20 cellular contexts compared by ENCODE assay signal in the genomic region with DNA sequence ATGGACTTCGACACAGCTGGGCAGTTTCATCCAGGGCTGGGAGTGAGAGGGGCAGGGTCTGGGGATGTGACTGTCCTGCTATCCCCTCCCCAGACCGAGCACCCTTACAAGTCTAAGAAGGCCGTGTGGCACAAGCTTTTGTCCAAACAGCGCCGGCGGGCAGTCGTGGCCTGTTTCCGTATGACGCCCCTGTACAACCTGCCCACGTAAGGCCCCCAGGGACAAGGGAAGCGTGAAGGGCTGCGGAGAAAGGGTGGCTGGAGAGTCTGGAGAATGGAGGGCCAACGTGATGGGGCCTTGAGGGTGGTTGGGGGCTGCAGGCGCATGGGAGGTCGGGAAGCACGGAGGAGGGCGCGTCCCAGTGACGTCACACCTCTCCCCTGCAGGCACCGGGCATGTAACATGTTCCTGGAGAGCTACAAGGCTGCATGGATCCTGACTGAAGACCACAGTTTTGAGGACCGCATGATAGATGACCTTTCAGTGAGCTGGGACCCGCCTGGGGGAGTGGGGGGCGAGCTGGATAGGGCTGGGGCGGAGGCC.
DNase-seq lines count a peak whose midpoint lies in the region; ATAC-seq, FAIRE-seq and TF ChIP-seq lines count a peak whose summit lies in the region.
"Had no signal": no experiment of that assay in that cellular context is flagged by ENCODE, and none has a peak within 500 bp of the region (broad histone marks: within the 10 kb centered on the region; RNA-seq: fewer than 3 reads in every experiment).

No MANE protein-coding gene starts in this region.

- TF ChIP-seq RAD21 in A549 (conservative IDR thresholded peaks at IDR 0.05 in 1 of 2, IDR thresholded peaks at IDR 0.05 in 1 of 2) = no peak

- POLR2A ChIA-PET in A549 (lab: Yijun Ruan, JAX) = interaction anchor here (0.8 to 1.5 kb wide), 4 partner anchors 15 to 403 kb away, joined by 3 read pairs; a partner anchor contains a TSS
- POLR2A ChIA-PET in PC-9 (lab: Charles Lee; ENCODE audit: unreplicated experiment) = no interaction called here

- TF ChIP-seq CTCF in A549 (IDR thresholded peaks at IDR 0.05) (peak; percentile 11; the same call in 1 of the 3 replicates), PC-9 (conservative IDR thresholded peaks at IDR 0.05) (no peak), endothelial cell (IDR thresholded peaks at IDR 0.05; ENCODE audit: unreplicated experiment) (no peak)

- H3K9me3 Mint-ChIP-seq in endothelial cell (ENCODE audit: unreplicated experiment) = no peaks in the 10 kb centered on the region
- H3K9me3 Mint-ChIP-seq: stimulated activated naive CD8-positive, alpha-beta T cell treated with anti-CD3 and anti-CD28 coated beads, Interleukin-15, Interleukin-2, amounts not matched to agents 100 ng/mL and 50 ng/mL, for 24 hours had no signal

- no peaks in the 10 kb centered on the region for H3K79me2 ChIP-seq in PC-9 (ENCODE audit: low read depth)

- CTCF ChIA-PET in A549 (lab: Yijun Ruan, JAX) (interaction anchor here (0.6 to 9.3 kb wide), 8 partner anchors 13 to 417 kb away, joined by 3 to 145 read pairs (median 5); a partner anchor contains a TSS), PC-9 (lab: Charles Lee) (no interaction called here)

- DNase-seq in DMS153 treated with DMSO at 0.1 percent for 48 hours (lab: John Stamatoyannopoulos, UW; ENCODE audit: unreplicated experiment) (peak; percentile 78), DMS153 (lab: John Stamatoyannopoulos, UW) (no peak), A549 (ENCODE audit: low read depth in 1 of 2, low spot score in 1 of 2) (peak in 1 of 2 experiments; percentile 54), PC-9 (no peak), endothelial cell (ENCODE audit: low spot score) (no peak), KG1 (lab: John Stamatoyannopoulos, UW) (no peak), NCI-H1694 treated with DMSO at 0.1 percent for 48 hours (lab: John Stamatoyannopoulos, UW) (no peak)
- DNase-seq: activated CD4-positive, alpha-beta T cell treated with anti-CD3 and anti-CD28 coated beads, Interleukin-2, amount 50 U/mL, for 1 hour; activated gamma-delta T cell treated with Interleukin-2 at 50 U/mL for 16 hours; central memory CD4-positive, alpha-beta T cell; kidney glomerular epithelial cell; NCI-H1694; NCI-H2227 treated with DMSO at 0.1 percent for 48 hours; occipital lobe had no signal

- H3K4me3 ChIP-seq in A549 (0 out of 3 replicates have a peak overlapping the region, but pooled peaks have one; percentile 6), PC-9 (peak overlapping the region; percentile 39; the same call in 1 of the 2 replicates)
- H3K4me3 ChIP-seq: GM23338, tibial nerve had no signal

- H3K27ac ChIP-seq in A549 = peak overlapping the region; percentile 0 to 15; a peak in 2 of 6 replicates
- no peak overlapping the region for H3K27ac ChIP-seq in PC-9
- H3K27ac ChIP-seq: tibial nerve had no signal

- no peaks in the 10 kb centered on the region for H3K9me2 ChIP-seq in PC-9 (ENCODE audit: insufficient read depth)

- peaks cover 5% of the 10 kb centered on the region; the same call in 2 of the 3 replicates for H3K4me1 ChIP-seq in A549
- no peaks in the 10 kb centered on the region for H3K4me1 ChIP-seq in PC-9 (replicated peaks; ENCODE audit: insufficient read depth)

- TF ChIP-seq EP300 in A549 (IDR thresholded peaks at IDR 0.05) = no peak

- H3K27ac Mint-ChIP-seq in endothelial cell (ENCODE audit: unreplicated experiment) = peak overlapping the region; percentile 45
- H3K27ac Mint-ChIP-seq: GM23338; stimulated activated naive CD8-positive, alpha-beta T cell treated with anti-CD3 and anti-CD28 coated beads, Interleukin-15, Interleukin-2, amounts not matched to agents 100 ng/mL and 50 ng/mL, for 24 hours had no signal

- FAIRE-seq in A549 (lab: Jason Lieb, UNC) = no peak
- FAIRE-seq: endothelial cell of umbilical vein, RCC 7860 had no signal

- no peaks in the 10 kb centered on the region for H4K20me1 ChIP-seq in PC-9 (ENCODE audit: insufficient read depth)

- 43% methylated on average over 24 of the region's 24 CpGs for WGBS in A549 (ENCODE audit: missing lambda C conversion rate)

- no peak for TF ChIP-seq POLR2A in A549 (IDR thresholded peaks at IDR 0.05; ENCODE audit: low read length)

- peak overlapping the region; percentile 66 for H2AFZ ChIP-seq in PC-9
- H2AFZ ChIP-seq: GM23338 had no signal

- intact Hi-C loops in PC-9 (cut with micrococcal nuclease; ENCODE audit: unreplicated experiment) = no loop called here

- H3F3A ChIP-seq in PC-9 (ENCODE audit: insufficient read depth, low read depth) = no peaks in the 10 kb centered on the region

- peak; percentile 52 to 77 for ATAC-seq in A549
- ATAC-seq in HG02840 (IDR thresholded peaks at IDR 0.05; ENCODE audit: low FRiP score, unreplicated experiment) = no peak

- H3K4me1 Mint-ChIP-seq in endothelial cell (ENCODE audit: unreplicated experiment) = peaks cover 3% of the 10 kb centered on the region
- H3K4me1 Mint-ChIP-seq: GM23338 had no signal

- H3K36me3 Mint-ChIP-seq in endothelial cell (ENCODE audit: low read depth, unreplicated experiment) = no peaks in the 10 kb centered on the region

- no peaks in the 10 kb centered on the region for H3K36me3 ChIP-seq in PC-9 (ENCODE audit: low read depth)

- H3K4me2 ChIP-seq in A549 (peak overlapping the region; percentile 63), PC-9 (peak overlapping the region; percentile 57)
- H3K4me2 ChIP-seq: GM23338 had no signal

- H3K9me3 ChIP-seq in A549 (no peaks in the 10 kb centered on the region), PC-9 (ENCODE audit: insufficient read depth, low read depth) (no peaks in the 10 kb centered on the region)
- H3K9me3 ChIP-seq: tibial nerve had no signal

- no TSS peak for BruUV-seq in PC-9 (replicated peaks; lab: Mats Ljungman, UMichigan)

- 0 out of 2 replicates have a peak, but pooled peaks cover 3% of the 10 kb centered on the region for H3K27me3 ChIP-seq in PC-9 (ENCODE audit: insufficient read depth, low read depth)
- H3K27me3 ChIP-seq: tibial nerve had no signal

- peaks cover 7% of the 10 kb centered on the region for H3K27me3 Mint-ChIP-seq in endothelial cell (ENCODE audit: unreplicated experiment)

- no peak overlapping the region for H3K4me3 Mint-ChIP-seq in endothelial cell (ENCODE audit: unreplicated experiment)
- H3K4me3 Mint-ChIP-seq: GM23338; stimulated activated naive CD8-positive, alpha-beta T cell treated with anti-CD3 and anti-CD28 coated beads, Interleukin-15, Interleukin-2, amounts not matched to agents 100 ng/mL and 50 ng/mL, for 24 hours had no signal

TF ChIP-seq in A549, 52 proteins besides CTCF, POLR2A, EP300 and RAD21:
- TF ChIP-seq MAZ (IDR thresholded peaks at IDR 0.05; ENCODE audit: borderline replicate concordance, low read depth, low read length) (no peak), FOSB (CRISPR knock-in tag; IDR thresholded peaks at IDR 0.05) (no peak), MYC (IDR thresholded peaks at IDR 0.05; ENCODE audit: borderline replicate concordance, low read length) (no peak), TP53 (CRISPR knock-in tag; IDR thresholded peaks at IDR 0.05) (no peak), JUN (IDR thresholded peaks at IDR 0.05) (no peak)
- TF ChIP-seq, protein P1, sequence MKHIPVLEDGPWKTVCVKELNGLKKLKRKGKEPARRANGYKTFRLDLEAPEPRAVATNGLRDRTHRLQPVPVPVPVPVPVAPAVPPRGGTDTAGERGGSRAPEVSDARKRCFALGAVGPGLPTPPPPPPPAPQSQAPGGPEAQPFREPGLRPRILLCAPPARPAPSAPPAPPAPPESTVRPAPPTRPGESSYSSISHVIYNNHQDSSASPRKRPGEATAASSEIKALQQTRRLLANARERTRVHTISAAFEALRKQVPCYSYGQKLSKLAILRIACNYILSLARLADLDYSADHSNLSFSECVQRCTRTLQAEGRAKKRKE (CRISPR knock-in tag; IDR thresholded peaks at IDR 0.05; ENCODE audit: low read depth) = no peak
- TF ChIP-seq, protein P2, sequence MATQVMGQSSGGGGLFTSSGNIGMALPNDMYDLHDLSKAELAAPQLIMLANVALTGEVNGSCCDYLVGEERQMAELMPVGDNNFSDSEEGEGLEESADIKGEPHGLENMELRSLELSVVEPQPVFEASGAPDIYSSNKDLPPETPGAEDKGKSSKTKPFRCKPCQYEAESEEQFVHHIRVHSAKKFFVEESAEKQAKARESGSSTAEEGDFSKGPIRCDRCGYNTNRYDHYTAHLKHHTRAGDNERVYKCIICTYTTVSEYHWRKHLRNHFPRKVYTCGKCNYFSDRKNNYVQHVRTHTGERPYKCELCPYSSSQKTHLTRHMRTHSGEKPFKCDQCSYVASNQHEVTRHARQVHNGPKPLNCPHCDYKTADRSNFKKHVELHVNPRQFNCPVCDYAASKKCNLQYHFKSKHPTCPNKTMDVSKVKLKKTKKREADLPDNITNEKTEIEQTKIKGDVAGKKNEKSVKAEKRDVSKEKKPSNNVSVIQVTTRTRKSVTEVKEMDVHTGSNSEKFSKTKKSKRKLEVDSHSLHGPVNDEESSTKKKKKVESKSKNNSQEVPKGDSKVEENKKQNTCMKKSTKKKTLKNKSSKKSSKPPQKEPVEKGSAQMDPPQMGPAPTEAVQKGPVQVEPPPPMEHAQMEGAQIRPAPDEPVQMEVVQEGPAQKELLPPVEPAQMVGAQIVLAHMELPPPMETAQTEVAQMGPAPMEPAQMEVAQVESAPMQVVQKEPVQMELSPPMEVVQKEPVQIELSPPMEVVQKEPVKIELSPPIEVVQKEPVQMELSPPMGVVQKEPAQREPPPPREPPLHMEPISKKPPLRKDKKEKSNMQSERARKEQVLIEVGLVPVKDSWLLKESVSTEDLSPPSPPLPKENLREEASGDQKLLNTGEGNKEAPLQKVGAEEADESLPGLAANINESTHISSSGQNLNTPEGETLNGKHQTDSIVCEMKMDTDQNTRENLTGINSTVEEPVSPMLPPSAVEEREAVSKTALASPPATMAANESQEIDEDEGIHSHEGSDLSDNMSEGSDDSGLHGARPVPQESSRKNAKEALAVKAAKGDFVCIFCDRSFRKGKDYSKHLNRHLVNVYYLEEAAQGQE (IDR thresholded peaks at IDR 0.05) = no peak
TF ChIP-seq in A549: peak in this region for 0.
